ENCODE assay signal across 1 cellular context in genomic region chr1:244231193-244231571, GRCh38.
TF ChIP-seq lines count a peak whose summit lies in the region.

No MANE protein-coding gene starts in this region.

TF ChIP-seq in H1, 55 proteins besides CTCF, POLR2A, EP300 and RAD21:
- TF ChIP-seq RBBP5 (IDR thresholded peaks at IDR 0.05; ENCODE audit: borderline replicate concordance, low read depth, low read length) (no peak), NRF1 (IDR thresholded peaks at IDR 0.05; ENCODE audit: low read depth, low read length) (no peak), HDAC2 (IDR thresholded peaks at IDR 0.05; ENCODE audit: borderline replicate concordance in 1 of 2, low read depth in 2 of 2, low read length in 2 of 2) (no peak), TAF1 (IDR thresholded peaks at IDR 0.05; ENCODE audit: low read depth, low read length) (no peak), CHD1 (IDR thresholded peaks at IDR 0.05; ENCODE audit: low read depth, low read length) (no peak), ASH2L (IDR thresholded peaks at IDR 0.05; ENCODE audit: low read length) (no peak), JUN (IDR thresholded peaks at IDR 0.05; ENCODE audit: low read depth, low read length) (no peak), SP2 (IDR thresholded peaks at IDR 0.05; ENCODE audit: low read length) (no peak), FOSL1 (IDR thresholded peaks at IDR 0.05; ENCODE audit: insufficient read depth, low read depth, low read length) (no peak), RNF2 (IDR thresholded peaks at IDR 0.05; ENCODE audit: borderline replicate concordance, low read depth, low read length, missing control alignments, poor library complexity, severe bottlenecking) (no peak), SIN3A (conservative IDR thresholded peaks at IDR 0.05 in 1 of 2, IDR thresholded peaks at IDR 0.05 in 1 of 2; ENCODE audit: low read depth in 1 of 2, low read length in 2 of 2) (no peak), TCF12 (IDR thresholded peaks at IDR 0.05; ENCODE audit: low read depth, low read length) (no peak), CBX5 (IDR thresholded peaks at IDR 0.05; ENCODE audit: low read depth, low read length) (no peak), CTBP2 (IDR thresholded peaks at IDR 0.05; ENCODE audit: borderline replicate concordance, insufficient read depth, insufficient read length, low read length) (no peak), SRF (IDR thresholded peaks at IDR 0.05; ENCODE audit: low read depth, low read length) (no peak), EGR1 (IDR thresholded peaks at IDR 0.05; ENCODE audit: borderline replicate concordance, low read depth, low read length) (no peak), GABPA (IDR thresholded peaks at IDR 0.05; ENCODE audit: borderline replicate concordance, insufficient read depth, low read length) (no peak), TAF7 (optimal IDR thresholded peaks at IDR 0.05; ENCODE audit: borderline replicate concordance, low read depth, low read length) (no peak), MAX (IDR thresholded peaks at IDR 0.05) (no peak)
